In the genomic region with DNA sequence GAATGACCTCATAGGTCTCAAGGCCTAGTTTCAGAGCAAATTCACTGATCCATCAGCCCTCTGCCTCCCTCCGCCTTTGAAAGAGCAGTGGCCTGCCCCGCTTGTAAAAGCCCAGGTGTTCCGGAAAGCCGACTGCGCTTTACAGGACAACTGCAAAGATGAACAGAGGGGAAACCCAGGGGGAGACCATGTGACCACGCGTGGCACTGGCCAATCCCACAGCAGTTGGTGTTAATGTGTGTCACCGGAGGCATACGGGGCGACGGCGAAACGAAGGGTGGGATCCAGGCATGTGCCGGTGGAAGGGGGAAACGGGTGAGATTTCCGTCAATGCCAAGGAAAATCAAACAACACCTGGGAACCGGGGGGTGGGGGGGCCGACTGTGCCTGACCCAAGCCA, we compare ENCODE assay signal across 8 cellular contexts.
DNase-seq lines count a peak whose midpoint lies in the region; ATAC-seq, FAIRE-seq and TF ChIP-seq lines count a peak whose summit lies in the region.
"Not testable (repeated sequence)": the region's sequence is repeated elsewhere in the genome, so short reads cannot be mapped to it uniquely, and the experiment has no call there.

No MANE protein-coding gene starts in this region.

- not testable (repeated sequence) for H3K36me3 ChIP-seq in PC-3 (ENCODE audit: low read depth, low read length); SK-N-SH (replicated peaks in 1 of 2; ENCODE audit: control insufficient read depth in 1 of 2, insufficient read depth in 2 of 2, low read length in 1 of 2); K562 (ENCODE audit: control insufficient read depth, insufficient read depth, low read length)

- H3K4me1 Mint-ChIP-seq in CD14-positive monocyte; endothelial cell (ENCODE audit: unreplicated experiment): not testable (repeated sequence)

- TF ChIP-seq CTCF in CD14-positive monocyte (IDR thresholded peaks at IDR 0.05); LNCaP clone FGC (IDR thresholded peaks at IDR 0.05; ENCODE audit: control insufficient read depth, extremely low read depth, insufficient read depth); PC-3 (conservative IDR thresholded peaks at IDR 0.05; ENCODE audit: low read depth, low read length); SK-N-SH (IDR thresholded peaks at IDR 0.05); K562 (IDR thresholded peaks at IDR 0.05 in 2 of 3, conservative IDR thresholded peaks at IDR 0.05 in 1 of 3; ENCODE audit: insufficient read depth in 2 of 3, low read depth in 1 of 3, low read length in 3 of 3); endothelial cell (IDR thresholded peaks at IDR 0.05; ENCODE audit: unreplicated experiment): not testable (repeated sequence)

- TF ChIP-seq POLR2A in K562 (conservative IDR thresholded peaks at IDR 0.05): not testable (repeated sequence)

- not testable (repeated sequence) for TF ChIP-seq EP300 in SK-N-SH (IDR thresholded peaks at IDR 0.05; ENCODE audit: borderline replicate concordance in 1 of 2, low read depth in 1 of 2, low read length in 1 of 2); K562 (IDR thresholded peaks at IDR 0.05; ENCODE audit: low read length)

- POLR2A ChIA-PET in PC-3 (lab: Charles Lee; ENCODE audit: unreplicated experiment); SK-N-SH (lab: Yijun Ruan, JAX); K562 (lab: Yijun Ruan, JAX): not testable (repeated sequence)

- peaks cover 23 to 43% (median 26%) of the 10 kb centered on the region in 7 donors for H3K9me3 Mint-ChIP-seq in CD14-positive monocyte
- peaks cover 33% of the 10 kb centered on the region for H3K9me3 Mint-ChIP-seq in endothelial cell (ENCODE audit: unreplicated experiment)

- H3K9me1 ChIP-seq in K562 (ENCODE audit: control insufficient read depth, insufficient read depth, low read length): not testable (repeated sequence)

- H3K4me1 ChIP-seq in PC-3 (ENCODE audit: insufficient read depth, low read length); SK-N-SH (ENCODE audit: control insufficient read depth in 1 of 2, insufficient read depth in 2 of 2, low read depth in 1 of 2, low read length in 1 of 2): not testable (repeated sequence)
- H3K4me1 ChIP-seq in K562 (replicated peaks in 1 of 2; ENCODE audit: control insufficient read depth in 2 of 2, insufficient read depth in 2 of 2, low read length in 2 of 2): peaks cover 3 to 26% of the 10 kb centered on the region in 2 experiments; a peak in 3 of 5 replicates

- not testable (repeated sequence) for BruUV-seq in PC-3 (replicated peaks; lab: Mats Ljungman, UMichigan); K562 (replicated peaks; lab: Mats Ljungman, UMichigan)

- not testable (repeated sequence) for H3K27ac Mint-ChIP-seq in CD14-positive monocyte; endothelial cell (ENCODE audit: unreplicated experiment)

- not testable (repeated sequence) for H3K4me2 ChIP-seq in PC-3 (ENCODE audit: low read length)
- H3K4me2 ChIP-seq in SK-N-SH (peak overlapping the region; percentile 66), K562 (ENCODE audit: insufficient read depth, low read length) (peak overlapping the region; percentile 81)

- in situ Hi-C loops in K562 (cut with MboI): not testable (repeated sequence)

- not testable (repeated sequence) for H3K9me2 ChIP-seq in PC-3 (replicated peaks; ENCODE audit: low read length); SK-N-SH

- H3K27me3 Mint-ChIP-seq in CD14-positive monocyte (ENCODE audit: low read depth in 3 of 3): not testable (repeated sequence)
- H3K27me3 Mint-ChIP-seq in endothelial cell (ENCODE audit: unreplicated experiment): peaks cover 28% of the 10 kb centered on the region

- CTCF ChIA-PET in PC-3 (lab: Charles Lee); SK-N-SH (lab: Yijun Ruan, JAX); K562 (lab: Yijun Ruan, JAX; ENCODE audit: low intra/inter-chr PET ratio): not testable (repeated sequence)

- DNase-seq in CD14-positive monocyte (ENCODE audit: low spot score) (peak; percentile 66), PC-3 (peak; percentile 0), K562 (ENCODE audit: extremely low read depth in 1 of 4, low spot score in 3 of 4) (peak in 3 of 4 experiments; percentile 4 to 16 (median 6)), posterior vena cava (ENCODE audit: low spot score) (peak; percentile 63)
- not testable (repeated sequence) for DNase-seq in LNCaP clone FGC (ENCODE audit: low read depth); SK-N-SH; endothelial cell (ENCODE audit: low spot score)
- peak; percentile 28 for DNase-seq in stimulated activated CD4-positive, alpha-beta T cell treated with anti-CD3 and anti-CD28 coated beads, Interleukin-4, amount 100 ng/mL, for 1 hour

- H3K9ac ChIP-seq in PC-3 (ENCODE audit: low read length); SK-N-SH: not testable (repeated sequence)
- peak overlapping the region; percentile 32 to 81; a peak in 3 of 4 replicates for H3K9ac ChIP-seq in K562 (ENCODE audit: insufficient read depth in 1 of 2, low read depth in 2 of 2, low read length in 2 of 2)

- not testable (repeated sequence) for H3F3A ChIP-seq in PC-3 (ENCODE audit: low read length, unreplicated experiment); SK-N-SH (replicated peaks; ENCODE audit: insufficient read depth)

- H3K27me3 ChIP-seq in PC-3 (ENCODE audit: low read length); K562 (ENCODE audit: control insufficient read depth in 2 of 2, insufficient read depth in 2 of 2, low read length in 2 of 2): not testable (repeated sequence)
- H3K27me3 ChIP-seq in SK-N-SH (ENCODE audit: insufficient read depth): peaks cover 28% of the 10 kb centered on the region

- TF ChIP-seq RAD21 in SK-N-SH (IDR thresholded peaks at IDR 0.05; ENCODE audit: low read length); K562 (CRISPR knock-in tag; conservative IDR thresholded peaks at IDR 0.05 in 1 of 2, IDR thresholded peaks at IDR 0.05 in 1 of 2): not testable (repeated sequence)

- not testable (repeated sequence) for H3K36me3 Mint-ChIP-seq in CD14-positive monocyte
- H3K36me3 Mint-ChIP-seq in endothelial cell (ENCODE audit: low read depth, unreplicated experiment): peaks cover 18% of the 10 kb centered on the region

- peaks cover 28% of the 10 kb centered on the region for H3K9me3 ChIP-seq in PC-3 (ENCODE audit: low read length)
- H3K9me3 ChIP-seq in SK-N-SH; K562 (replicated peaks; ENCODE audit: control insufficient read depth, insufficient read depth, low read depth, low read length): not testable (repeated sequence)

- 9% methylated on average over 18 of the region's 18 CpGs for WGBS in SK-N-SH (ENCODE audit: low lambda C conversion rate)
- WGBS in K562 (ENCODE audit: insufficient coverage, low coverage, missing lambda C conversion rate): 49% methylated on average over 13 of the region's 18 CpGs

- intact Hi-C loops in CD14-positive monocyte (cut with micrococcal nuclease); PC-3 (cut with micrococcal nuclease); K562 (cut with micrococcal nuclease); posterior vena cava (cut with DNase I): not testable (repeated sequence)

- not testable (repeated sequence) for H3K27ac ChIP-seq in PC-3 (ENCODE audit: low read length); SK-N-SH (ENCODE audit: low read depth in 2 of 2, low read length in 1 of 2)
- peak overlapping the region; percentile 69; the same call in 2 of the 3 replicates for H3K27ac ChIP-seq in K562 (ENCODE audit: extremely low read depth, low read depth, low read length)

- H2AFZ ChIP-seq in PC-3 (ENCODE audit: low read length): not testable (repeated sequence)
- H2AFZ ChIP-seq in SK-N-SH (ENCODE audit: low read depth) (peak overlapping the region; percentile 68; the same call in 1 of the 2 replicates), K562 (ENCODE audit: low read depth, low read length) (peak overlapping the region; percentile 81)

- not testable (repeated sequence) for H3K4me3 Mint-ChIP-seq in CD14-positive monocyte
- peak overlapping the region; percentile 11 for H3K4me3 Mint-ChIP-seq in endothelial cell (ENCODE audit: unreplicated experiment)

- not testable (repeated sequence) for FAIRE-seq in K562 (lab: Jason Lieb, UNC)

- H3K79me2 ChIP-seq in PC-3 (ENCODE audit: low read length); SK-N-SH (ENCODE audit: insufficient read depth); K562 (ENCODE audit: control insufficient read depth, insufficient read depth, low read length): not testable (repeated sequence)

- ATAC-seq in PC-3, K562: not testable (repeated sequence)

- peak overlapping the region; percentile 60 for H3K4me3 ChIP-seq in LNCaP clone FGC (ENCODE audit: low read depth, low read length)
- H3K4me3 ChIP-seq in PC-3 (ENCODE audit: low read length): not testable (repeated sequence)
- peak overlapping the region; percentile 37 to 47; a peak in 3 of 4 replicates for H3K4me3 ChIP-seq in SK-N-SH (ENCODE audit: low read depth in 2 of 2, low read length in 1 of 2)
- H3K4me3 ChIP-seq in K562: peak overlapping the region; percentile 47

- not testable (repeated sequence) for H4K20me1 ChIP-seq in PC-3 (ENCODE audit: low read length); SK-N-SH (ENCODE audit: insufficient read depth); K562 (replicated peaks; ENCODE audit: control insufficient read depth, insufficient read depth, low read length)
